28 cellular contexts compared by ENCODE assay signal in the genomic region with DNA sequence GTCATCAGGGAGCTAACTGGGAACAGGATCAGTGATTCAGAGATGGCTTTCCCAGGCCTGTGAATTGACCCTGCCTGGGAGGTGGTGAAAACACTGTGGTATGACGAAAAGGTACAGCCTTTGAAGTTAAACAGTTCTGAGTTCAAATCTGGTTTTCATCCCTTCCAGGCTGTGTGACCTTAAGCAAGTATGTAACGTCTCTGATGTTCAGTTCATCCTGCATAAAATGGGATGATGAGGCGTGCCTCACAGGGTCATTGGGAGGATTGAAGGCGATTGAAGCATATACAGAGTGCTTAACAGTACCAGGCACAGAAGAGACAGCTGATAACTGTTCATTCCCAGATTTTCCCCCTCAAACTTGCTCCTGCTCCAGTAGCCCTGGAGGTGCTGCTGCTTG.
"Had no signal": no experiment of that assay in that cellular context is flagged by ENCODE, and none has a peak within 500 bp of the region (broad histone marks: within the 10 kb centered on the region; RNA-seq: fewer than 3 reads in every experiment).

No MANE protein-coding gene starts in this region.

- ATAC-seq: naive thymus-derived CD8-positive, alpha-beta T cell; right cardiac atrium; stimulated activated memory B cell treated with anti-CD40 and anti-IgM and Interleukin-4, amounts not matched to agents 10 μg/mL and 1 μg/mL and 100 μg/mL, for 72 hours; stimulated activated naive CD8-positive, alpha-beta T cell treated with anti-CD3 and anti-CD28 coated beads, Interleukin-15, amount 100 ng/mL, for 72 hours; stimulated activated naive CD8-positive, alpha-beta T cell treated with anti-CD3 and anti-CD28 coated beads, Interleukin-15, Interleukin-2, amounts not matched to agents 100 U/mL and 50 U/mL, for 24 hours; upper lobe of right lung had no signal

- H3K4me1 ChIP-seq: prostate gland, right lobe of liver, sigmoid colon, suprapubic skin, transverse colon, upper lobe of right lung, uterus had no signal

- H3K27me3 ChIP-seq: neutrophil, pancreas, right lobe of liver, sigmoid colon, suprapubic skin, testis, tibial artery, transverse colon, upper lobe of right lung, uterus had no signal

- H3K9me3 ChIP-seq: neutrophil, pancreas, prostate gland, right lobe of liver, sigmoid colon, suprapubic skin, testis, tibial artery, transverse colon, upper lobe of right lung, uterus had no signal

- H3K27me3 Mint-ChIP-seq: naive B cell; naive thymus-derived CD8-positive, alpha-beta T cell; stimulated activated memory B cell treated with anti-CD40 and anti-IgM and Interleukin-4, amounts not matched to agents 10 μg/mL and 1 μg/mL and 100 μg/mL, for 72 hours; stimulated activated naive CD8-positive, alpha-beta T cell treated with anti-CD3 and anti-CD28 coated beads, Interleukin-15, amount 100 ng/mL, for 72 hours had no signal

- H3K36me3 Mint-ChIP-seq: type B pancreatic cell had no signal

- H3K9me3 Mint-ChIP-seq: naive B cell; naive thymus-derived CD8-positive, alpha-beta T cell; nephron; stimulated activated memory B cell treated with anti-CD40 and anti-IgM and Interleukin-4, amounts not matched to agents 10 μg/mL and 1 μg/mL and 100 μg/mL, for 72 hours; stimulated activated naive CD8-positive, alpha-beta T cell treated with anti-CD3 and anti-CD28 coated beads, Interleukin-15, amount 100 ng/mL, for 72 hours; type B pancreatic cell had no signal

- H3K27ac Mint-ChIP-seq: nephron; stimulated activated memory B cell treated with anti-CD40 and anti-IgM and Interleukin-4, amounts not matched to agents 10 μg/mL and 1 μg/mL and 100 μg/mL, for 72 hours; type B pancreatic cell had no signal

- H3K4me1 Mint-ChIP-seq: nephron had no signal

- DNase-seq: naive B cell; naive thymus-derived CD8-positive, alpha-beta T cell; nucleus accumbens; right cardiac atrium; right lobe of liver; sigmoid colon; small intestine; stimulated activated CD4-positive, alpha-beta T cell treated with anti-CD3 and anti-CD28 coated beads, Interleukin-15, amount 100 ng/mL, for 24 hours; stimulated activated CD4-positive, alpha-beta T cell treated with anti-CD3 and anti-CD28 coated beads, Interleukin-2, amount 100 ng/mL, for 24 hours; stimulated activated CD4-positive, alpha-beta T cell treated with anti-CD3 and anti-CD28 coated beads, Interleukin-2, amount 100 ng/mL, for 48 hours; stimulated activated CD4-positive, alpha-beta T cell treated with anti-CD3 and anti-CD28 coated beads, Interleukin-4, amount 100 ng/mL, for 24 hours; stimulated activated CD8-positive, alpha-beta memory T cell treated with anti-CD3 and anti-CD28 coated beads, Interleukin-4, amount 100 ng/mL, for 48 hours; stimulated activated naive CD4-positive, alpha-beta T cell; stimulated activated naive CD8-positive, alpha-beta T cell treated with anti-CD3 and anti-CD28 coated beads, Interleukin-15, amount 100 ng/mL, for 72 hours; stimulated activated naive CD8-positive, alpha-beta T cell treated with anti-CD3 and anti-CD28 coated beads, Interleukin-15, Interleukin-2, amounts not matched to agents 100 U/mL and 50 U/mL, for 24 hours; substantia nigra; testis; tibial artery; transverse colon; upper lobe of right lung; uterus had no signal

- H3K36me3 ChIP-seq: prostate gland, right lobe of liver, transverse colon, uterus had no signal

- H3K4me3 Mint-ChIP-seq: naive B cell; naive thymus-derived CD8-positive, alpha-beta T cell; nephron; stimulated activated memory B cell treated with anti-CD40 and anti-IgM and Interleukin-4, amounts not matched to agents 10 μg/mL and 1 μg/mL and 100 μg/mL, for 72 hours; stimulated activated naive CD8-positive, alpha-beta T cell treated with anti-CD3 and anti-CD28 coated beads, Interleukin-15, amount 100 ng/mL, for 72 hours; type B pancreatic cell had no signal

- FAIRE-seq: pancreas, small intestine had no signal

- H3K27ac ChIP-seq: neutrophil, prostate gland, right lobe of liver, sigmoid colon, suprapubic skin, testis, tibial artery, transverse colon, upper lobe of right lung, uterus had no signal

- H3K4me3 ChIP-seq: pancreas, prostate gland, right lobe of liver, sigmoid colon, suprapubic skin, testis, tibial artery, transverse colon, upper lobe of right lung, uterus had no signal
